ENCODE assay signal across 24 cellular contexts in genomic region chrX:54561622-54562021, GRCh38.
"Had no signal": no experiment of that assay in that cellular context is flagged by ENCODE, and none has a peak within 500 bp of the region (broad histone marks: within the 10 kb centered on the region; RNA-seq: fewer than 3 reads in every experiment).

No MANE protein-coding gene starts in this region.

- H3K4me3 ChIP-seq: coronary artery, dorsolateral prefrontal cortex, esophagus muscularis mucosa, gastrocnemius medialis, hepatocyte, lower lobe of right lung had no signal

- H3K9me3 ChIP-seq: esophagus muscularis mucosa, gastrocnemius medialis, lower lobe of right lung had no signal

- H3K27me3 ChIP-seq: esophagus muscularis mucosa, gastrocnemius medialis, hepatocyte had no signal

- ATAC-seq: gastrocnemius medialis; left colon; left lobe of liver; left ventricle myocardium superior; lower lobe of right lung; naive thymus-derived CD4-positive, alpha-beta T cell had no signal

- H3K4me1 ChIP-seq: esophagus muscularis mucosa, gastrocnemius medialis, lower lobe of right lung had no signal

- DNase-seq: dermis blood vessel endothelial cell; dorsolateral prefrontal cortex; effector CD4-positive, alpha-beta T cell; effector memory CD4-positive, alpha-beta T cell; foreskin melanocyte; gastrocnemius medialis; glutamatergic neuron; head of caudate nucleus; hypothalamus; immature natural killer cell; islet precursor cell; kidney; kidney glomerular epithelial cell; left colon; left ventricle myocardium superior; lower lobe of right lung; mammary epithelial cell; mesendoderm; midbrain; naive thymus-derived CD4-positive, alpha-beta T cell had no signal

- H3K27ac ChIP-seq: coronary artery, dorsolateral prefrontal cortex, esophagus muscularis mucosa, gastrocnemius medialis, hepatocyte, lower lobe of right lung had no signal
